In the genomic region with DNA sequence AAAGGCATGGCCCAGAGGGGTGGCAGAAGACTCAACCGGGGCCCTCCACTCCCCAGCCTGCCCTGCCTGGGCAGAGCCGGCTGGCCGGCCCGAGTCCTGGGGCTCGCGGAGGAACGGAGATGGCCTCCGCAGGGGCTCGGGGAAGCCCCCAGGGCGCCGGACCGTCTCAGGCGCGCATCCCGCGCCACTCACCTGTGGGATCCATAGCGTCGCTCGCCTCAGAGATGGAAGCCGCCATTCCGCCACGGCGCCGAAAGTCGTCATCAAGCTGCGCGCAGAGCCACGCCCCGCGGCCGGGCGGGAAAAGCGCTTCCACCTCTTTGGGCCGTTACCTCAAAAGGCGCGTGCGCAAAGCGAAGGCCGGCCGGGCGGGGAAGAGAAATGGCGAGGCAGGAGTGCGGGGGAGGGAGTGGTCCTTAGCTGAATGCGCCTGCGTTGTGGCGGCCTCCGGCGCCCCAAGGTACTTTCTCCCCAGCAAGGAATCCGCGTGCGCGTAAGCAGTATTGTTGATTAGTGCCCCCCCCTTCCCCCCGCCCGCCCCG, we compare ENCODE assay signal across 8 cellular contexts. TPM values are rescaled to one million over a fixed set of nuclear protein-coding genes. Genes with fewer than 3 reads are reported as not detected.
DNase-seq lines count a peak whose midpoint lies in the region; ATAC-seq, FAIRE-seq and TF ChIP-seq lines count a peak whose summit lies in the region.

Gene SMPD4 (minus strand): TSS at position 265 of the 542 bp plus-strand sequence. CDS start 5,010 bp downstream, outside the sequence.

- peak within 1 kb of the TSS; percentile 76 for H3K27ac ChIP-seq in OCI-LY7 (ENCODE audit: low read depth, low read length, poor library complexity, severe bottlenecking)
- H3K27ac ChIP-seq in endothelial cell of umbilical vein (ENCODE audit: insufficient read depth, low read depth, low read length): peak within 1 kb of the TSS; percentile 78

- H3K4me1 ChIP-seq in OCI-LY7 (ENCODE audit: insufficient read depth, low read length, poor library complexity, severe bottlenecking) (peaks cover 21% of the 10 kb centered on the region), endothelial cell of umbilical vein (ENCODE audit: control insufficient read depth, extremely low read depth, insufficient read depth, low read length) (peaks cover 11% of the 10 kb centered on the region)

- H3K79me2 ChIP-seq in OCI-LY7 (ENCODE audit: insufficient read depth, low read depth, low read length) (peaks cover 71% of the 10 kb centered on the region), endothelial cell of umbilical vein (ENCODE audit: control insufficient read depth, insufficient read depth, low read length) (peaks cover 78% of the 10 kb centered on the region)

- H3K9me3 Mint-ChIP-seq in Calu3 (ENCODE audit: low read depth, unreplicated experiment): no peaks in the 10 kb centered on the region

- CTCF ChIA-PET in Calu3 (lab: Charles Lee): interaction anchor here (0.8 to 1.4 kb wide), 6 partner anchors 60 to 258 kb away, joined by 3 to 9 read pairs (median 5); partner anchors contain the start of gene IMP4
- CTCF ChIA-PET in OCI-LY7 (lab: Charles Lee; ENCODE audit: unreplicated experiment): interaction anchor here (1.1 kb wide), 1 partner anchor 160 kb away, joined by 3 read pairs; a partner anchor contains a TSS
- CTCF ChIA-PET in endothelial cell of umbilical vein (lab: Charles Lee): interaction anchor here (0.6 to 1.7 kb wide), 13 partner anchors 13 to 547 kb away, joined by 3 to 14 read pairs (median 4); partner anchors contain the start of gene IMP4

- H3K27me3 Mint-ChIP-seq in Calu3 (ENCODE audit: unreplicated experiment): no peaks in the 10 kb centered on the region

- peak; percentile 53 for TF ChIP-seq POLR2A in endothelial cell of umbilical vein (IDR thresholded peaks at IDR 0.05; ENCODE audit: low read depth, low read length)

- FAIRE-seq in endothelial cell of umbilical vein (lab: Jason Lieb, UNC): peak; percentile 99

- no TSS peak for BruUV-seq in Calu3 (replicated peaks; lab: Mats Ljungman, UMichigan)
- BruUV-seq in OCI-LY7 (replicated peaks; lab: Mats Ljungman, UMichigan): no TSS peak
- no TSS peak for BruUV-seq in endothelial cell of umbilical vein (replicated peaks; lab: Mats Ljungman, UMichigan)

- H3K9me3 ChIP-seq in OCI-LY7 (ENCODE audit: low read length) (no peaks in the 10 kb centered on the region), endothelial cell of umbilical vein (replicated peaks; ENCODE audit: control insufficient read depth, insufficient read depth, low read length) (no peaks in the 10 kb centered on the region)

- no peaks in the 10 kb centered on the region for H3K9me1 ChIP-seq in endothelial cell of umbilical vein (replicated peaks; ENCODE audit: control insufficient read depth, extremely low read depth, insufficient read depth, low read length)

- peak within 1 kb of the TSS; percentile 35; the same call in 1 of the 2 replicates for H2AFZ ChIP-seq in OCI-LY7 (ENCODE audit: low read length)
- peak within 1 kb of the TSS; percentile 83 for H2AFZ ChIP-seq in endothelial cell of umbilical vein (ENCODE audit: low read depth, low read length)

- H4K20me1 ChIP-seq in OCI-LY7 (ENCODE audit: insufficient read depth, low read length) (peaks cover 4% of the 10 kb centered on the region; the same call in 1 of the 2 replicates), endothelial cell of umbilical vein (replicated peaks; ENCODE audit: control insufficient read depth, extremely low read depth, insufficient read depth, low read length) (no peaks in the 10 kb centered on the region)

- dilution Hi-C loops in endothelial cell of umbilical vein (cut with MboI; ENCODE audit: extremely low pct_ligation_motif_present, low sequenced_read_pairs): no loop called here

- no peaks in the 10 kb centered on the region for H3K27me3 ChIP-seq in endothelial cell of umbilical vein (ENCODE audit: control insufficient read depth in 2 of 2, insufficient read depth in 2 of 2, low read length in 2 of 2)

- DNase-seq in Calu3 (peak; percentile 96), HuH-7.5 (ENCODE audit: low spot score) (peak; percentile 73), OCI-LY7 (ENCODE audit: low spot score) (peak; percentile 96), activated T-cell treated with anti-CD3 and anti-CD28 coated beads for 1 hour (ENCODE audit: low read depth) (peak; percentile 98), endothelial cell of umbilical vein (ENCODE audit: low read depth, low spot score) (peak; percentile 96), middle frontal gyrus (ENCODE audit: extremely low spot score, low spot score) (peak; percentile 91)
- DNase-seq in stimulated activated CD8-positive, alpha-beta memory T cell treated with anti-CD3 and anti-CD28 coated beads, Interleukin-2, amount 100 ng/mL, for 48 hours (ENCODE audit: low read depth in 2 of 2): peak; percentile 96

- intact Hi-C loops in Calu3 (cut with micrococcal nuclease; ENCODE audit: unreplicated experiment): loop anchor here (5.0 to 10.0 kb wide), 3 partner anchors 63 to 151 kb away; no protein-coding TSS in a partner anchor
- intact Hi-C loops in OCI-LY7 (cut with micrococcal nuclease; ENCODE audit: unreplicated experiment): loop anchor here (2.0 to 5.0 kb wide), 3 partner anchors 34 to 206 kb away; partner anchors contain the start of gene CCDC74B
- intact Hi-C loops in endothelial cell of umbilical vein (cut with micrococcal nuclease): loop anchor here (1.0 to 5.0 kb wide), 4 partner anchors 151 to 244 kb away; partner anchors contain the start of gene IMP4

- no peaks in the 10 kb centered on the region for H3K9me2 ChIP-seq in OCI-LY7 (ENCODE audit: insufficient read depth, low read length)

- ATAC-seq in GM21526 (IDR thresholded peaks at IDR 0.05; ENCODE audit: low FRiP score, unreplicated experiment): peak; percentile 52

- peaks cover 48% of the 10 kb centered on the region for H3K36me3 ChIP-seq in OCI-LY7 (ENCODE audit: insufficient read depth, low read length)
- H3K36me3 ChIP-seq in endothelial cell of umbilical vein (ENCODE audit: control insufficient read depth in 2 of 2, extremely low read depth in 1 of 2, insufficient read depth in 2 of 2, low read length in 2 of 2): peaks cover 0 to 6% of the 10 kb centered on the region in 2 experiments

- H3K36me3 Mint-ChIP-seq in Calu3 (ENCODE audit: insufficient read depth, unreplicated experiment): peaks cover 47% of the 10 kb centered on the region

- peak within 1 kb of the TSS; percentile 95 for H3K4me3 Mint-ChIP-seq in Calu3 (ENCODE audit: low read depth, unreplicated experiment)

- POLR2A ChIA-PET in OCI-LY7 (lab: Charles Lee) (interaction anchor here (0.5 to 1.5 kb wide), 5 partner anchors 11 to 705 kb away, joined by 3 to 4 read pairs (median 3); partner anchors contain the start of gene IMP4), endothelial cell of umbilical vein (lab: Charles Lee) (interaction anchor here (0.9 to 1.0 kb wide), 2 partner anchors 161 to 245 kb away, joined by 3 to 4 read pairs; a partner anchor contains a TSS)

- peak within 1 kb of the TSS; percentile 96 for H3K4me3 ChIP-seq in OCI-LY7 (ENCODE audit: low read depth, low read length, poor library complexity, severe bottlenecking)
- peak within 1 kb of the TSS; percentile 76 to 96 (median 88) for H3K4me3 ChIP-seq in endothelial cell of umbilical vein (replicated peaks in 1 of 3; ENCODE audit: insufficient read depth in 1 of 3, low read depth in 1 of 3, low read length in 3 of 3)

- peak within 1 kb of the TSS; percentile 92 for H3K9ac ChIP-seq in endothelial cell of umbilical vein (replicated peaks; ENCODE audit: extremely low read depth, insufficient read depth, low read length)

- H3K4me2 ChIP-seq in OCI-LY7 (ENCODE audit: low read length): peak within 1 kb of the TSS; percentile 91
- H3K4me2 ChIP-seq in endothelial cell of umbilical vein (ENCODE audit: insufficient read depth, low read length): peak within 1 kb of the TSS; percentile 82

- H3K27ac Mint-ChIP-seq in Calu3 (ENCODE audit: unreplicated experiment): peak within 1 kb of the TSS; percentile 89

- peaks cover 24% of the 10 kb centered on the region for H3K4me1 Mint-ChIP-seq in Calu3 (ENCODE audit: low read depth, unreplicated experiment)

- TF ChIP-seq CTCF in Calu3 (IDR thresholded peaks at IDR 0.05; ENCODE audit: unreplicated experiment) (no peak), OCI-LY7 (conservative IDR thresholded peaks at IDR 0.05; ENCODE audit: low read length) (no peak), endothelial cell of umbilical vein (IDR thresholded peaks at IDR 0.05; ENCODE audit: extremely low read depth in 1 of 2, insufficient read depth in 1 of 2, low read depth in 1 of 2, low read length in 2 of 2) (no peak)

TF ChIP-seq in endothelial cell of umbilical vein, 7 proteins besides CTCF, POLR2A, EP300 and RAD21:
- peak; percentile 71 for TF ChIP-seq POLR2AphosphoS5 (IDR thresholded peaks at IDR 0.05; ENCODE audit: insufficient read depth, low read depth, low read length)
- TF ChIP-seq MAX (IDR thresholded peaks at IDR 0.05; ENCODE audit: insufficient read depth, insufficient read length): peak; percentile 67
- no peak for TF ChIP-seq EZH2 (IDR thresholded peaks at IDR 0.05; ENCODE audit: borderline replicate concordance, low read depth, low read length, severe bottlenecking)
- no peak for TF ChIP-seq JUN (IDR thresholded peaks at IDR 0.05; ENCODE audit: borderline replicate concordance, insufficient read depth, insufficient read length, low read depth)
- TF ChIP-seq FOS (IDR thresholded peaks at IDR 0.05; ENCODE audit: borderline replicate concordance, insufficient read depth, low read length): no peak

RNA-seq across cellular contexts. Expression of gene SMPD4, which starts in this region (rescaled TPM):
- total RNA-seq in Calu3 (2022) (90.1 and 97.8 TPM in 2 replicates), OCI-LY7 (2022) (93.8 and 95.1 TPM in 2 replicates), endothelial cell of umbilical vein (88.1 and 91.4 TPM in 2 replicates)
- 52.0 and 61.9 TPM in 2 replicates for total RNA-seq in OCI-LY7 (2014; rRNA removed; shearing (Covaris generic))
- polyA plus RNA-seq in endothelial cell of umbilical vein: 85.3 and 102 TPM in 2 replicates
- polyA plus RNA-seq in endothelial cell of umbilical vein (2011; cell fraction: cytosol; rRNA removed): 47.9 and 54.5 TPM in 2 replicates
- polyA plus RNA-seq in endothelial cell of umbilical vein (2011; cell fraction: nucleus; rRNA removed): 236 and 250 TPM in 2 replicates
- 53.4 and 53.7 TPM in 2 replicates for polyA plus RNA-seq in endothelial cell of umbilical vein (2012)
- polyA minus RNA-seq in endothelial cell of umbilical vein: 60.5 and 66.5 TPM in 2 replicates
- 29.4 TPM for polyA minus RNA-seq in endothelial cell of umbilical vein (2011; cell fraction: cytosol; rRNA and poly(A)+ RNA removed)
- polyA minus RNA-seq in endothelial cell of umbilical vein (2011; cell fraction: nucleus; rRNA and poly(A)+ RNA removed): 74.9 and 116 TPM in 2 replicates

Comparison
In these comparisons a context has a peak if more than half of its experiments do, and no peak if none do; other contexts are left out.
1. Peak in every context shown above with its lines: DNase-seq, ATAC-seq, H3K4me3 ChIP-seq and H3K27ac ChIP-seq.